In the genomic region with DNA sequence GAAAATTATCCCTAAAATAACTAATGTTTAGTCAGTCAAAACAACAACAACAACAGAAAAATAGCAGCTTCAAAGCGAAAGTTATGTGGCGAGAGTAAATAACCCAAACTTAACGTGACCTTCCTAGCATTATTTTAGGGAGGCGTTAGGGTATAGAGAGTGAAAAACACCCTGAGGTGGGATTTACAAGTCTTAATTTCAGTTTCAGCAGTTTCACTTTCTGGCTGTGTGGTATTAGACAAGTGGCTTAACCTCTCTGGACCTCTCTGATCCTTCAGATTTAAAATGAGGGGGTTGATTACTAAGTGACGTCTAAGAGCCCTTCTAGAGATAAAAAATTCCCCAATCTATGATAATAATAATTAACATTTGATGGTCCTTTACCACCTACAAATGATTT, we compare ENCODE assay signal across 24 cellular contexts.
DNase-seq lines count a peak whose midpoint lies in the region; ATAC-seq, FAIRE-seq and TF ChIP-seq lines count a peak whose summit lies in the region.
"Had no signal": no experiment of that assay in that cellular context is flagged by ENCODE, and none has a peak within 500 bp of the region (broad histone marks: within the 10 kb centered on the region; RNA-seq: fewer than 3 reads in every experiment).

No MANE protein-coding gene starts in this region.

- TF ChIP-seq RAD21 in A549 (conservative IDR thresholded peaks at IDR 0.05 in 1 of 2, IDR thresholded peaks at IDR 0.05 in 1 of 2): no peak

- WGBS in A549 (ENCODE audit: missing lambda C conversion rate): 89% methylated on average over 5 of the region's 5 CpGs

- H3K9me3 ChIP-seq in A549 (no peaks in the 10 kb centered on the region), HEK293 (ENCODE audit: control insufficient read depth, insufficient read depth, low read depth, low read length) (no peaks in the 10 kb centered on the region), WERI-Rb-1 (ENCODE audit: severe bottlenecking) (no peaks in the 10 kb centered on the region)
- H3K9me3 ChIP-seq: BE2C, right atrium auricular region, SK-N-SH had no signal

- H3K36me3 ChIP-seq in HEK293 (ENCODE audit: control insufficient read depth in 2 of 2, insufficient read depth in 1 of 2, low read length in 2 of 2): no peaks in the 10 kb centered on the region
- no peaks in the 10 kb centered on the region for H3K36me3 ChIP-seq in WERI-Rb-1
- H3K36me3 ChIP-seq: BE2C, right atrium auricular region had no signal

- H3K27ac ChIP-seq in A549 (no peak overlapping the region), HEK293 (ENCODE audit: extremely low read depth, low read depth, low read length) (no peak overlapping the region), WERI-Rb-1 (no peak overlapping the region)
- H3K27ac ChIP-seq: parathyroid adenoma, right atrium auricular region had no signal

- DNase-seq in A549 (ENCODE audit: low read depth in 1 of 2, low spot score in 1 of 2) (no peak), glomerular visceral epithelial cell (ENCODE audit: extremely low spot score) (no peak), WERI-Rb-1 (no peak), OCI-M2 (lab: John Stamatoyannopoulos, UW; ENCODE audit: unreplicated experiment) (no peak), occipital lobe (lab: John Stamatoyannopoulos, UW) (no peak)
- DNase-seq: activated CD4-positive, alpha-beta T cell treated with anti-CD3 and anti-CD28 coated beads, Interleukin-2, amount 10 ng/mL, durations not matched to agents 24 days and 14 days; activated naive CD4-positive, alpha-beta T cell treated with anti-CD3 and anti-CD28 coated beads, Interleukin-2, amount 50 U/mL, for 16 hours; aorta; BE2C; dermis blood vessel endothelial cell; midbrain; NCI-H1105; NCI-H1930; NCI-H2227 treated with DMSO at 0.1 percent for 48 hours; SK-N-SH; T-helper 2 cell had no signal

- no peak for FAIRE-seq in A549 (lab: Jason Lieb, UNC)
- FAIRE-seq: keratinocyte, urothelium cell line had no signal

- POLR2A ChIA-PET in A549 (lab: Yijun Ruan, JAX) (no interaction called here), HEK293 (lab: Yijun Ruan, JAX) (no interaction called here)

- CTCF ChIA-PET in A549 (lab: Yijun Ruan, JAX) (interaction anchor here (1.5 kb wide), 1 partner anchor 12 kb away, joined by 5 read pairs; no protein-coding TSS in a partner anchor), HEK293 (lab: Yijun Ruan, JAX) (no interaction called here)

- TF ChIP-seq POLR2A in A549 (IDR thresholded peaks at IDR 0.05; ENCODE audit: low read length): no peak

- peaks cover 2% of the 10 kb centered on the region for H3K27me3 ChIP-seq in WERI-Rb-1 (ENCODE audit: insufficient read depth, low read depth, severe bottlenecking)
- H3K27me3 ChIP-seq: BE2C, right atrium auricular region had no signal

- TF ChIP-seq CTCF in A549 (IDR thresholded peaks at IDR 0.05) (no peak), HEK293 (tag by site-specific recombination; IDR thresholded peaks at IDR 0.05) (no peak), WERI-Rb-1 (IDR thresholded peaks at IDR 0.05; ENCODE audit: low read depth, low read length) (no peak)

- ATAC-seq in A549: no peak
- ATAC-seq in GM18870 (IDR thresholded peaks at IDR 0.05; ENCODE audit: unreplicated experiment): peak; percentile 67
- ATAC-seq in HG03469 (IDR thresholded peaks at IDR 0.05; ENCODE audit: unreplicated experiment): peak; percentile 71
- ATAC-seq: stimulated activated memory B cell treated with anti-CD40 and anti-IgM and Interleukin-4, amounts not matched to agents 10 μg/mL and 1 μg/mL and 100 μg/mL, for 72 hours had no signal

- no peak overlapping the region for H3K4me2 ChIP-seq in A549
- H3K4me2 ChIP-seq: SK-N-SH had no signal

- no peak overlapping the region for H3K4me3 ChIP-seq in A549
- H3K4me3 ChIP-seq in HEK293 (ENCODE audit: low read depth, low read length): no peak overlapping the region
- no peak overlapping the region for H3K4me3 ChIP-seq in WERI-Rb-1 (ENCODE audit: low read depth, low read length)
- H3K4me3 ChIP-seq: right atrium auricular region had no signal

- H3K4me1 ChIP-seq in A549 (no peaks in the 10 kb centered on the region), HEK293 (ENCODE audit: control insufficient read depth, insufficient read depth, low read length) (no peaks in the 10 kb centered on the region)
- H3K4me1 ChIP-seq: right atrium auricular region had no signal

- no peak for TF ChIP-seq EP300 in A549 (IDR thresholded peaks at IDR 0.05)

TF ChIP-seq in A549, 52 proteins besides CTCF, POLR2A, EP300 and RAD21:
- no peak for TF ChIP-seq HOXB13 (CRISPR knock-in tag; IDR thresholded peaks at IDR 0.05; ENCODE audit: low read depth)
- peak; percentile 31 for TF ChIP-seq ZFP36 (IDR thresholded peaks at IDR 0.05; ENCODE audit: borderline replicate concordance, partially characterized antibody)

TF ChIP-seq in HEK293, 187 proteins besides CTCF, POLR2A, EP300 and RAD21:
- TF ChIP-seq, protein P1, sequence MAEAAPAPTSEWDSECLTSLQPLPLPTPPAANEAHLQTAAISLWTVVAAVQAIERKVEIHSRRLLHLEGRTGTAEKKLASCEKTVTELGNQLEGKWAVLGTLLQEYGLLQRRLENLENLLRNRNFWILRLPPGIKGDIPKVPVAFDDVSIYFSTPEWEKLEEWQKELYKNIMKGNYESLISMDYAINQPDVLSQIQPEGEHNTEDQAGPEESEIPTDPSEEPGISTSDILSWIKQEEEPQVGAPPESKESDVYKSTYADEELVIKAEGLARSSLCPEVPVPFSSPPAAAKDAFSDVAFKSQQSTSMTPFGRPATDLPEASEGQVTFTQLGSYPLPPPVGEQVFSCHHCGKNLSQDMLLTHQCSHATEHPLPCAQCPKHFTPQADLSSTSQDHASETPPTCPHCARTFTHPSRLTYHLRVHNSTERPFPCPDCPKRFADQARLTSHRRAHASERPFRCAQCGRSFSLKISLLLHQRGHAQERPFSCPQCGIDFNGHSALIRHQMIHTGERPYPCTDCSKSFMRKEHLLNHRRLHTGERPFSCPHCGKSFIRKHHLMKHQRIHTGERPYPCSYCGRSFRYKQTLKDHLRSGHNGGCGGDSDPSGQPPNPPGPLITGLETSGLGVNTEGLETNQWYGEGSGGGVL (tag by site-specific recombination; IDR thresholded peaks at IDR 0.05): no peak
- TF ChIP-seq ZNF768 (tag by site-specific recombination; IDR thresholded peaks at IDR 0.05): peak; percentile 32; the same call in 1 of the 2 replicates
- no peak for TF ChIP-seq IKZF3 (tag by site-specific recombination; IDR thresholded peaks at IDR 0.05)
- TF ChIP-seq ZNF121 (tag by site-specific recombination; IDR thresholded peaks at IDR 0.05): no peak

Comparison
In these comparisons a context has a peak if more than half of its experiments do, and no peak if none do; other contexts are left out.
1. ATAC-seq: peak in GM18870 (single experiment) and HG03469 (single experiment); none in A549 (0 of 2).